ENCODE assay signal across 2 cellular contexts in the genomic region with DNA sequence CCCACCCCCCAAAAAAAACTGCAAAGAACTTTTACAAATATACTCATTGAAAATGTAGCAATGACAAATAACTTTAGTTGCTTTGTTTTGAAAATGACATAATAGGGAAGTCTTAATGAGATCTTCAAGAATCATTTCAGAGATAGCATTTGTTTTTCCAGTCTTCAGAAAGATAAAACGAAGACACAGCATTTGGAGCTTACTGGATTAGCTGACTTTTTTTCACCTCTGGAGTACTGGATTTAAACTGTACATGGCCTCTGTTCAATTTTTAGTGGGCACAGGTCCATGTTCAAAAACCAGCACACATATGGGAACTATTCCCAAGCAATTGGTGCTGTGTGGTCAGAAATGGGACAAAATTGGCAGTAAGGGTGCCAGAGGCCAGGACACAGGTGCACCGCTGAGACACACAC.
TF ChIP-seq lines count a peak whose summit lies in the region.

No MANE protein-coding gene starts in this region.

TF ChIP-seq in HEK293, 187 proteins besides CTCF, POLR2A, EP300 and RAD21 (continued from another document):
- TF ChIP-seq, protein P1, sequence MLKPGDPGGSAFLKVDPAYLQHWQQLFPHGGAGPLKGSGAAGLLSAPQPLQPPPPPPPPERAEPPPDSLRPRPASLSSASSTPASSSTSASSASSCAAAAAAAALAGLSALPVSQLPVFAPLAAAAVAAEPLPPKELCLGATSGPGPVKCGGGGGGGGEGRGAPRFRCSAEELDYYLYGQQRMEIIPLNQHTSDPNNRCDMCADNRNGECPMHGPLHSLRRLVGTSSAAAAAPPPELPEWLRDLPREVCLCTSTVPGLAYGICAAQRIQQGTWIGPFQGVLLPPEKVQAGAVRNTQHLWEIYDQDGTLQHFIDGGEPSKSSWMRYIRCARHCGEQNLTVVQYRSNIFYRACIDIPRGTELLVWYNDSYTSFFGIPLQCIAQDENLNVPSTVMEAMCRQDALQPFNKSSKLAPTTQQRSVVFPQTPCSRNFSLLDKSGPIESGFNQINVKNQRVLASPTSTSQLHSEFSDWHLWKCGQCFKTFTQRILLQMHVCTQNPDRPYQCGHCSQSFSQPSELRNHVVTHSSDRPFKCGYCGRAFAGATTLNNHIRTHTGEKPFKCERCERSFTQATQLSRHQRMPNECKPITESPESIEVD (tag by site-specific recombination; IDR thresholded peaks at IDR 0.05), result peak; percentile 92
- no peak for TF ChIP-seq ZNF677 (tag by site-specific recombination; IDR thresholded peaks at IDR 0.05)
- TF ChIP-seq ZNF366 (tag by site-specific recombination; conservative IDR thresholded peaks at IDR 0.05), result peak; percentile 66
- TF ChIP-seq, protein P2, sequence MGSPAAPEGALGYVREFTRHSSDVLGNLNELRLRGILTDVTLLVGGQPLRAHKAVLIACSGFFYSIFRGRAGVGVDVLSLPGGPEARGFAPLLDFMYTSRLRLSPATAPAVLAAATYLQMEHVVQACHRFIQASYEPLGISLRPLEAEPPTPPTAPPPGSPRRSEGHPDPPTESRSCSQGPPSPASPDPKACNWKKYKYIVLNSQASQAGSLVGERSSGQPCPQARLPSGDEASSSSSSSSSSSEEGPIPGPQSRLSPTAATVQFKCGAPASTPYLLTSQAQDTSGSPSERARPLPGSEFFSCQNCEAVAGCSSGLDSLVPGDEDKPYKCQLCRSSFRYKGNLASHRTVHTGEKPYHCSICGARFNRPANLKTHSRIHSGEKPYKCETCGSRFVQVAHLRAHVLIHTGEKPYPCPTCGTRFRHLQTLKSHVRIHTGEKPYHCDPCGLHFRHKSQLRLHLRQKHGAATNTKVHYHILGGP (tag by site-specific recombination; IDR thresholded peaks at IDR 0.05), result 0 out of 2 replicates have a peak, but pooled peaks have one; percentile 5
- no peak for TF ChIP-seq ZNF510 (tag by site-specific recombination; IDR thresholded peaks at IDR 0.05; ENCODE audit: insufficient replicate concordance)
- no peak for TF ChIP-seq HOXC10 (CRISPR knock-in tag; IDR thresholded peaks at IDR 0.05)
- TF ChIP-seq YY1 (tag by site-specific recombination; IDR thresholded peaks at IDR 0.05), result no peak
- TF ChIP-seq, protein P3, sequence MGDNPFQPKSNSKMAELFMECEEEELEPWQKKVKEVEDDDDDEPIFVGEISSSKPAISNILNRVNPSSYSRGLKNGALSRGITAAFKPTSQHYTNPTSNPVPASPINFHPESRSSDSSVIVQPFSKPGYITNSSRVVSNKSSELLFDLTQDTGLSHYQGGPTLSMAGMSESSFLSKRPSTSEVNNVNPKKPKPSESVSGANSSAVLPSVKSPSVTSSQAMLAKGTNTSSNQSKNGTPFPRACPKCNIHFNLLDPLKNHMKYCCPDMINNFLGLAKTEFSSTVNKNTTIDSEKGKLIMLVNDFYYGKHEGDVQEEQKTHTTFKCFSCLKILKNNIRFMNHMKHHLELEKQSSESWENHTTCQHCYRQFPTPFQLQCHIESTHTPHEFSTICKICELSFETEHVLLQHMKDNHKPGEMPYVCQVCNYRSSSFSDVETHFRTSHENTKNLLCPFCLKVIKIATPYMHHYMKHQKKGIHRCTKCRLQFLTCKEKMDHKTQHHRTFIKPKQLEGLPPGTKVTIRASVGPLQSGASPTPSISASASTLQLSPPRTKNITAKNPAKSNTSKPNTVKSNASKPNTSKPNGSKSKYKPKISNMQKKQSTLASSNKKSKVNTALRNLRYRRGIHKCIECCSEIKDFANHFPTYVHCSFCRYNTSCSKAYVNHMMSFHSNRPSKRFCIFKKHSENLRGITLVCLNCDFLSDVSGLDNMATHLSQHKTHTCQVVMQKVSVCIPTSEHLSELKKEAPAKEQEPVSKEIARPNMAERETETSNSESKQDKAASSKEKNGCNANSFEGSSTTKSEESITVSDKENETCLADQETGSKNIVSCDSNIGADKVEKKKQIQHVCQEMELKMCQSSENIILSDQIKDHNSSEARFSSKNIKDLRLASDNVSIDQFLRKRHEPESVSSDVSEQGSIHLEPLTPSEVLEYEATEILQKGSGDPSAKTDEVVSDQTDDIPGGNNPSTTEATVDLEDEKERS (tag by site-specific recombination; IDR thresholded peaks at IDR 0.05), result no peak
- TF ChIP-seq ZNF600 (tag by site-specific recombination; IDR thresholded peaks at IDR 0.05), result peak; percentile 76
- TF ChIP-seq KLF7 (tag by site-specific recombination; IDR thresholded peaks at IDR 0.05; ENCODE audit: borderline replicate concordance), result no peak
- peak; percentile 77 for TF ChIP-seq ZNF394 (tag by site-specific recombination; IDR thresholded peaks at IDR 0.05; ENCODE audit: borderline replicate concordance)
- no peak for TF ChIP-seq ZNF114 (tag by site-specific recombination; IDR thresholded peaks at IDR 0.05)
- TF ChIP-seq ZNF639 (tag by site-specific recombination; IDR thresholded peaks at IDR 0.05), result no peak
- 0 out of 2 replicates have a peak, but pooled peaks have one; percentile 13 for TF ChIP-seq SCRT2 (tag by site-specific recombination; IDR thresholded peaks at IDR 0.05)
- peak; percentile 63; the same call in 1 of the 2 replicates for TF ChIP-seq ZEB2 (tag by site-specific recombination; IDR thresholded peaks at IDR 0.05)
TF ChIP-seq in HEK293: peak in this region for 9.

TF ChIP-seq in endothelial cell of umbilical vein, 7 proteins besides CTCF, POLR2A, EP300 and RAD21 (continued from another document):
- TF ChIP-seq POLR2AphosphoS5 (IDR thresholded peaks at IDR 0.05; ENCODE audit: insufficient read depth, low read depth, low read length), result no peak
- TF ChIP-seq FOS (IDR thresholded peaks at IDR 0.05; ENCODE audit: borderline replicate concordance, insufficient read depth, low read length), result no peak
